Comparison of ENCODE assay signal across 1 cellular context in the genomic region with DNA sequence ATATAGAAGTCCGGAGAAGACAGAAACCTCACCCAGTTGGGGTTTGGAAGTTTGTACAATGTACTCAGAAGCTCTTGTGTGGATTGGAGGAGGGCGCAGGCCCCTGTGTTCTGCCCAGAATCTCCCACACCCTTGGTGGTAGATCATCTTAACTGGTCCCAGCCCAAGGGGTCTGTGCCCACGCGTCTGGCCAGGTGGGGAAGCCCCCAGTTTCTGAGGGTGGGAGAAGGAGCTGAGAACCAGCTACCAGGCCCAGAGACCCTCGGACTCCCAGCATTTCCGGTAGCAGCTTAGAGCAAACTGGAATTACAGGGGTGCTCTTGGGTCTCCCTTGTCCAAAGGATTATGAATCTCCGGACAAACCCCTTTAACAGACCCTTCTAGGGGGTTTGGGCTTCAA.
TF ChIP-seq lines count a peak whose summit lies in the region.

No MANE protein-coding gene starts in this region.

TF ChIP-seq in H1, 55 proteins besides CTCF, POLR2A, EP300 and RAD21:
- TF ChIP-seq BRCA1 (IDR thresholded peaks at IDR 0.05; ENCODE audit: low read depth, low read length) (no peak), RFX5 (IDR thresholded peaks at IDR 0.05; ENCODE audit: borderline replicate concordance, low read depth, low read length) (no peak), PHF8 (conservative IDR thresholded peaks at IDR 0.05; ENCODE audit: low read depth, low read length) (no peak), SIX5 (IDR thresholded peaks at IDR 0.05; ENCODE audit: low read depth, low read length) (no peak), JUN (IDR thresholded peaks at IDR 0.05; ENCODE audit: low read depth, low read length) (no peak), HDAC6 (IDR thresholded peaks at IDR 0.05; ENCODE audit: low read depth, low read length) (no peak), ZNF274 (IDR thresholded peaks at IDR 0.05; ENCODE audit: borderline replicate concordance, extremely low read depth, low read length) (no peak), CREB1 (IDR thresholded peaks at IDR 0.05) (no peak), KDM5A (IDR thresholded peaks at IDR 0.05; ENCODE audit: low read length) (no peak), GABPA (IDR thresholded peaks at IDR 0.05; ENCODE audit: borderline replicate concordance, insufficient read depth, low read length) (no peak), POLR2AphosphoS5 (IDR thresholded peaks at IDR 0.05; ENCODE audit: low read depth, low read length) (no peak), CTBP2 (IDR thresholded peaks at IDR 0.05; ENCODE audit: borderline replicate concordance, insufficient read depth, insufficient read length, low read length) (no peak), SRF (IDR thresholded peaks at IDR 0.05; ENCODE audit: low read depth, low read length) (no peak), KDM1A (IDR thresholded peaks at IDR 0.05; ENCODE audit: borderline replicate concordance, low read length) (no peak), BACH1 (IDR thresholded peaks at IDR 0.05; ENCODE audit: low read length) (no peak), CBX5 (IDR thresholded peaks at IDR 0.05; ENCODE audit: low read depth, low read length) (no peak), TAF1 (IDR thresholded peaks at IDR 0.05; ENCODE audit: low read depth, low read length) (no peak), CHD2 (IDR thresholded peaks at IDR 0.05; ENCODE audit: low read length) (no peak)
- TF ChIP-seq, protein P1, sequence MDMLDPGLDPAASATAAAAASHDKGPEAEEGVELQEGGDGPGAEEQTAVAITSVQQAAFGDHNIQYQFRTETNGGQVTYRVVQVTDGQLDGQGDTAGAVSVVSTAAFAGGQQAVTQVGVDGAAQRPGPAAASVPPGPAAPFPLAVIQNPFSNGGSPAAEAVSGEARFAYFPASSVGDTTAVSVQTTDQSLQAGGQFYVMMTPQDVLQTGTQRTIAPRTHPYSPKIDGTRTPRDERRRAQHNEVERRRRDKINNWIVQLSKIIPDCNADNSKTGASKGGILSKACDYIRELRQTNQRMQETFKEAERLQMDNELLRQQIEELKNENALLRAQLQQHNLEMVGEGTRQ (IDR thresholded peaks at IDR 0.05; ENCODE audit: low read length), result no peak
- TF ChIP-seq, protein P2, sequence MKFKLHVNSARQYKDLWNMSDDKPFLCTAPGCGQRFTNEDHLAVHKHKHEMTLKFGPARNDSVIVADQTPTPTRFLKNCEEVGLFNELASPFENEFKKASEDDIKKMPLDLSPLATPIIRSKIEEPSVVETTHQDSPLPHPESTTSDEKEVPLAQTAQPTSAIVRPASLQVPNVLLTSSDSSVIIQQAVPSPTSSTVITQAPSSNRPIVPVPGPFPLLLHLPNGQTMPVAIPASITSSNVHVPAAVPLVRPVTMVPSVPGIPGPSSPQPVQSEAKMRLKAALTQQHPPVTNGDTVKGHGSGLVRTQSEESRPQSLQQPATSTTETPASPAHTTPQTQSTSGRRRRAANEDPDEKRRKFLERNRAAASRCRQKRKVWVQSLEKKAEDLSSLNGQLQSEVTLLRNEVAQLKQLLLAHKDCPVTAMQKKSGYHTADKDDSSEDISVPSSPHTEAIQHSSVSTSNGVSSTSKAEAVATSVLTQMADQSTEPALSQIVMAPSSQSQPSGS (IDR thresholded peaks at IDR 0.05; ENCODE audit: low read length), result no peak
